In the genomic region with DNA sequence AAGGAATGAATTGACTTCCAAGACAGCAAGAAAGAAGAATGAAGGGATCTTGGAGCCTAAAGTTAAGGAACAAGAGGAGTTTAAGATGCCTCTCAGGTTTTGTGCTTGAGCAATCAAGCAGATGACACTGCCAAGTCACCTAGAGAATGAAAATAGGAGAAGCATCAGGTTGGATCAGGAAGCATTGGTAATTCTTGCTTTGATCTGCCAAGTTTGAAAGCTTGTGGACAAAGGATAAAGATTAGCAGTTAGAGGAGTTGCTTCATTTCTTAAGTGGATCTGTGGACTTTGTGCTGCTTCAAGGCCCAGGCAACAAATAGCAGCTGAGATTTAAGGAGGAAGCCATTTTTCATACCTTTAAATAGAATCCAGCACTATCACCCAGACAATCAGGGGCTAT, we compare ENCODE assay signal across 21 cellular contexts. TPM values are rescaled to one million over a fixed set of nuclear protein-coding genes. Genes with fewer than 3 reads are reported as not detected.
DNase-seq lines count a peak whose midpoint lies in the region; ATAC-seq, FAIRE-seq and TF ChIP-seq lines count a peak whose summit lies in the region.
"Had no signal": no experiment of that assay in that cellular context is flagged by ENCODE, and none has a peak within 500 bp of the region (broad histone marks: within the 10 kb centered on the region; RNA-seq: fewer than 3 reads in every experiment).

No MANE protein-coding gene starts in this region.

- H3K27me3 Mint-ChIP-seq in neural progenitor cell (ENCODE audit: insufficient read depth, low read depth) = peaks cover 2% of the 10 kb centered on the region

- H3K4me2 ChIP-seq in HCT116 (ENCODE audit: low read length) = peak overlapping the region; percentile 77
- no peak overlapping the region for H3K4me2 ChIP-seq in neural progenitor cell
- H3K4me2 ChIP-seq: BLaER1 treated with 17β-estradiol and CSF1 and Interleukin-3, amounts not matched to agents 10 nM and 100 nM had no signal

- BruUV-seq in HCT116 (replicated peaks; lab: Mats Ljungman, UMichigan) = no TSS peak

- RAD21 ChIA-PET in HCT116 (lab: Charles Lee; ENCODE audit: low non-redundant PET in 1 of 2, low total read pairs in 2 of 2, uncharacterized antibody in 2 of 2, unreplicated experiment in 2 of 2) = no interaction called here

- H3K27me3 ChIP-seq in HCT116 (ENCODE audit: insufficient read depth, low read length) (no peaks in the 10 kb centered on the region), neural progenitor cell (no peaks in the 10 kb centered on the region), psoas muscle (ENCODE audit: insufficient read depth in 3 of 3, low read length in 2 of 3) (peaks cover 0 to 8% (median 0%) of the 10 kb centered on the region in 3 donors)
- H3K27me3 ChIP-seq: BLaER1 treated with 17β-estradiol and CSF1 and Interleukin-3, amounts not matched to agents 10 nM and 100 nM had no signal

- peaks cover 36% of the 10 kb centered on the region for H3K79me2 ChIP-seq in HCT116 (ENCODE audit: insufficient read depth, low read length)
- H3K79me2 ChIP-seq in neural progenitor cell (ENCODE audit: low read depth) = no peaks in the 10 kb centered on the region

- FAIRE-seq in RCC 7860 (lab: Jason Lieb, UNC) = peak; percentile 97
- FAIRE-seq: GM19239 had no signal

- no peak overlapping the region for H3K4me3 Mint-ChIP-seq in neural progenitor cell
- no peak overlapping the region for H3K4me3 Mint-ChIP-seq in stimulated activated effector memory CD8-positive, alpha-beta T cell treated with anti-CD3 and anti-CD28 coated beads, Interleukin-12 subunit alpha, Interleukin-12 subunit beta, amount 100 ng/mL, for 72 hours

- no peak overlapping the region for H3K4me3 ChIP-seq in HCT116 (replicated peaks in 1 of 2; ENCODE audit: low read depth in 1 of 2, low read length in 2 of 2)
- no peak overlapping the region for H3K4me3 ChIP-seq in fibroblast of pulmonary artery (replicated peaks; ENCODE audit: low read depth, low read length)
- no peak overlapping the region for H3K4me3 ChIP-seq in neural progenitor cell
- no peak overlapping the region for H3K4me3 ChIP-seq in psoas muscle
- H3K4me3 ChIP-seq: BLaER1 treated with 17β-estradiol and CSF1 and Interleukin-3, amounts not matched to agents 10 nM and 100 nM; GM12878 had no signal

- no peak for TF ChIP-seq RAD21 in HCT116 (IDR thresholded peaks at IDR 0.05; ENCODE audit: low read depth)

- CTCF ChIA-PET in HCT116 (lab: Charles Lee) = no interaction called here

- H3K4me1 Mint-ChIP-seq in neural progenitor cell = peaks cover 13% of the 10 kb centered on the region
- H3K4me1 Mint-ChIP-seq in stimulated activated effector memory CD8-positive, alpha-beta T cell treated with anti-CD3 and anti-CD28 coated beads, Interleukin-12 subunit alpha, Interleukin-12 subunit beta, amount 100 ng/mL, for 72 hours = no peaks in the 10 kb centered on the region

- no peaks in the 10 kb centered on the region for H3K9me3 Mint-ChIP-seq in neural progenitor cell
- no peaks in the 10 kb centered on the region for H3K9me3 Mint-ChIP-seq in stimulated activated effector memory CD8-positive, alpha-beta T cell treated with anti-CD3 and anti-CD28 coated beads, Interleukin-12 subunit alpha, Interleukin-12 subunit beta, amount 100 ng/mL, for 72 hours

- ATAC-seq in HCT116 (no peak), psoas muscle (no peak), GM18907 (IDR thresholded peaks at IDR 0.05; ENCODE audit: unreplicated experiment) (no peak), GM21423 (IDR thresholded peaks at IDR 0.05; ENCODE audit: unreplicated experiment) (no peak)
- ATAC-seq in stimulated activated effector memory CD8-positive, alpha-beta T cell treated with anti-CD3 and anti-CD28 coated beads, Interleukin-12 subunit alpha, Interleukin-12 subunit beta, amount 100 ng/mL, for 72 hours = no peak
- ATAC-seq: GM12878 had no signal

- DNase-seq in HCT116 (ENCODE audit: low read depth, low spot score) = no peak
- DNase-seq in RCC 7860 (ENCODE audit: low spot score) = peak; percentile 88
- DNase-seq in fibroblast of pulmonary artery (ENCODE audit: low read depth) = peak; percentile 13
- peak; percentile 67 for DNase-seq in neural progenitor cell (ENCODE audit: low spot score)
- no peak for DNase-seq in psoas muscle
- DNase-seq in stimulated activated effector memory CD8-positive, alpha-beta T cell treated with anti-CD3 and anti-CD28 coated beads, Interleukin-12 subunit alpha, Interleukin-12 subunit beta, amount 100 ng/mL, for 72 hours (ENCODE audit: low spot score in 2 of 2) = no peak
- DNase-seq: COR-L47, GOT3, MM.1S, NCI-H1105 treated with DMSO at 0.1 percent for 48 hours, NCI-H187, NCI-H2171, NCI-H446 treated with DMSO at 0.1 percent for 48 hours, NCI-H82, SIG-M5, SW 1271 had no signal

- peaks cover 17% of the 10 kb centered on the region for H3F3A ChIP-seq in neural progenitor cell (ENCODE audit: low read depth)

- no peaks in the 10 kb centered on the region for H3K36me3 ChIP-seq in HCT116 (ENCODE audit: control insufficient read depth in 1 of 2, insufficient read depth in 2 of 2, low read length in 2 of 2)
- no peaks in the 10 kb centered on the region for H3K36me3 ChIP-seq in neural progenitor cell
- H3K36me3 ChIP-seq in psoas muscle (ENCODE audit: insufficient read depth in 1 of 2, low read depth in 1 of 2) = no peaks in the 10 kb centered on the region
- H3K36me3 ChIP-seq: BLaER1 treated with 17β-estradiol and CSF1 and Interleukin-3, amounts not matched to agents 10 nM and 100 nM had no signal

- intact Hi-C loops in HCT116 (cut with micrococcal nuclease) (no loop called here), psoas muscle (cut with DNase I) (no loop called here)

- peaks cover 65 to 90% of the 10 kb centered on the region in 2 experiments for H3K4me1 ChIP-seq in HCT116 (ENCODE audit: control insufficient read depth in 1 of 2, insufficient read depth in 2 of 2, low read length in 2 of 2)
- no peaks in the 10 kb centered on the region for H3K4me1 ChIP-seq in neural progenitor cell
- no peaks in the 10 kb centered on the region for H3K4me1 ChIP-seq in psoas muscle

- H3K27ac Mint-ChIP-seq in neural progenitor cell = no peak overlapping the region
- no peak overlapping the region for H3K27ac Mint-ChIP-seq in stimulated activated effector memory CD8-positive, alpha-beta T cell treated with anti-CD3 and anti-CD28 coated beads, Interleukin-12 subunit alpha, Interleukin-12 subunit beta, amount 100 ng/mL, for 72 hours

- H4K20me1 ChIP-seq in HCT116 (ENCODE audit: insufficient read depth) (no peaks in the 10 kb centered on the region), neural progenitor cell (ENCODE audit: low read depth) (peaks cover 4% of the 10 kb centered on the region)
- H4K20me1 ChIP-seq: BLaER1 treated with 17β-estradiol and CSF1 and Interleukin-3, amounts not matched to agents 10 nM and 100 nM had no signal

- TF ChIP-seq POLR2A in HCT116 (IDR thresholded peaks at IDR 0.05; ENCODE audit: borderline replicate concordance, extremely low read depth, insufficient read depth, insufficient read length) = no peak

- peak overlapping the region; percentile 98 for H3K27ac ChIP-seq in HCT116 (ENCODE audit: low read depth, low read length)
- peak overlapping the region; percentile 66 for H3K27ac ChIP-seq in neural progenitor cell
- H3K27ac ChIP-seq in psoas muscle = no peak overlapping the region
- H3K27ac ChIP-seq: BLaER1 treated with 17β-estradiol and CSF1 and Interleukin-3, amounts not matched to agents 10 nM and 100 nM had no signal

- no peaks in the 10 kb centered on the region for H3K9me3 ChIP-seq in HCT116 (ENCODE audit: control insufficient read depth in 1 of 2, insufficient read depth in 1 of 2, low read depth in 1 of 2, low read length in 2 of 2)
- no peaks in the 10 kb centered on the region for H3K9me3 ChIP-seq in neural progenitor cell (ENCODE audit: low read depth)
- no peaks in the 10 kb centered on the region for H3K9me3 ChIP-seq in psoas muscle
- H3K9me3 ChIP-seq: BLaER1 treated with 17β-estradiol and CSF1 and Interleukin-3, amounts not matched to agents 10 nM and 100 nM had no signal

- POLR2A ChIA-PET in HCT116 (lab: Charles Lee) = no interaction called here

- H2AFZ ChIP-seq in HCT116 (ENCODE audit: low read depth, low read length, poor library complexity, severe bottlenecking) (no peak overlapping the region), neural progenitor cell (replicated peaks) (no peak overlapping the region)

- peaks cover 2% of the 10 kb centered on the region for H3K36me3 Mint-ChIP-seq in neural progenitor cell
- no peaks in the 10 kb centered on the region for H3K36me3 Mint-ChIP-seq in stimulated activated effector memory CD8-positive, alpha-beta T cell treated with anti-CD3 and anti-CD28 coated beads, Interleukin-12 subunit alpha, Interleukin-12 subunit beta, amount 100 ng/mL, for 72 hours

- no peaks in the 10 kb centered on the region for H3K9me2 ChIP-seq in HCT116 (ENCODE audit: insufficient read depth)

- H3K9ac ChIP-seq in HCT116 (ENCODE audit: low read length) (peak overlapping the region; percentile 59), neural progenitor cell (no peak overlapping the region)
- H3K9ac ChIP-seq: BLaER1 treated with 17β-estradiol and CSF1 and Interleukin-3, amounts not matched to agents 10 nM and 100 nM had no signal

- TF ChIP-seq CTCF in HCT116 (IDR thresholded peaks at IDR 0.05 in 2 of 3, conservative IDR thresholded peaks at IDR 0.05 in 1 of 3; ENCODE audit: borderline replicate concordance in 1 of 3, insufficient read depth in 1 of 3, low read depth in 2 of 3, low read length in 2 of 3) (no peak), fibroblast of pulmonary artery (IDR thresholded peaks at IDR 0.05; ENCODE audit: low read length, missing control alignments) (no peak), neural progenitor cell (IDR thresholded peaks at IDR 0.05) (no peak), psoas muscle (IDR thresholded peaks at IDR 0.05) (no peak)

TF ChIP-seq in HCT116, 20 proteins besides CTCF, POLR2A, EP300 and RAD21 (continues in another document):
- TF ChIP-seq EZH2phosphoT487 (IDR thresholded peaks at IDR 0.05; ENCODE audit: borderline replicate concordance) (no peak), TCF7L2 (IDR thresholded peaks at IDR 0.05; ENCODE audit: borderline replicate concordance, extremely low read depth, insufficient read depth, insufficient read length) (peak; percentile 41)

RNA-seq across cellular contexts. Expression of a gene that starts 35.6 kb away (rescaled TPM):
- 27.2 TPM for total RNA-seq in HCT116 (2021; ENCODE audit: unreplicated experiment)
- polyA plus RNA-seq in HCT116 (2012) = 18.2 and 20.6 TPM in 2 replicates
- total RNA-seq in neural progenitor cell (ENCODE audit: low replicate concordance) = 10.1 and 10.5 TPM in 2 replicates
- total RNA-seq in psoas muscle = not detected
- under 1 TPM in 2 of 3 donors, not detected in 1; under 0.01 to 0.01 TPM for polyA plus RNA-seq in psoas muscle

Comparison
In these comparisons a context has a peak if more than half of its experiments do, and no peak if none do; other contexts are left out.
1. DNase-seq: peak in RCC 7860 (single experiment), fibroblast of pulmonary artery (single experiment) and neural progenitor cell (single experiment); none in HCT116 (single experiment), psoas muscle (0 of 2) and stimulated activated effector memory CD8-positive, alpha-beta T cell treated with anti-CD3 and anti-CD28 coated beads, Interleukin-12 subunit alpha, Interleukin-12 subunit beta, amount 100 ng/mL, for 72 hours (0 of 2).
2. RNA of a gene that starts 35.6 kb away (total RNA-seq): 27.2 TPM in HCT116 (single experiment) and 10.1 to 10.5 TPM in neural progenitor cell; not detected in psoas muscle; every median in the first group is over 10 times any median in the second.